1 cellular context compared by ENCODE assay signal in the genomic region with DNA sequence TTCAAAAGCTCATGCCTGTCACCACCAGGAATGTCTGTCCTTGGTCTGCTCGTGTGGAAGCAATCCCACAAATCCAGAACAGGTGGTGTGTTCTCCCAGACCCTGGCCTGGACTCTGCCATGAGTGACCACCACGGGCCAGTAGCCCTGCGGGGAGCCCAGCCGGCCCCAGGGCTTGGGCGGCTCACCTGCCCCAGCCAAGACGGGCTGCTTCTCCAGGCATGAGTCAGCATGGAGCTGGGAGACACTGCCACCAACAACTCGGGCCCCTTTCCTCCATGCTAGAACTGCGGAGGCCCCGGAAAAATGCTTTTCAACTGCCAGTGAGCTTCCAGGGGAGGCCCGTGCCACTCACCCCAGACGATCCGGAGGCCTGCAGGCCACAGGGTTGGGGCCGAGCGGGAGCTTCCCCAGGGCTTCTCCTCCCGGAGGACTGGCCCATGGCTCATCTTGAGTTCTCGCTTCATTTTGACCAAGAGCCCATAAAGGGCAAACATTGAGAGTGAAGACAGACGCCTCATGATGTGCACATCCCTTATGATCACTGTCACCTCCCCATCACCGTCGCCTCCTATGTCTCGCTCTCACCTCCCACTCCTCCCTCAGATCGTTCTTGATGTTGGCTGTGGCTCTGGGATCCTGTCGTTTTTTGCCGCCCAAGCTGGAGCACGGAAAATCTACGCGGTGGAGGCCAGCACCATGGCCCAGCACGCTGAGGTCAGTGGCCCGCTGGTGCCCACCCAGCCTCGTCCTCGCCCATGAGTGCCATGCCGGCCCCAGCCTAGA.
TF ChIP-seq lines count a peak whose summit lies in the region.

No MANE protein-coding gene starts in this region.

TF ChIP-seq in K562, 482 proteins besides CTCF, POLR2A, EP300 and RAD21:
- TF ChIP-seq POLR2G (IDR thresholded peaks at IDR 0.05; ENCODE audit: low read depth, low read length) = peak; percentile 21; the same call in 1 of the 2 replicates
- no peak for TF ChIP-seq MIER1 (IDR thresholded peaks at IDR 0.05; ENCODE audit: low read depth)
- TF ChIP-seq, protein P1, sequence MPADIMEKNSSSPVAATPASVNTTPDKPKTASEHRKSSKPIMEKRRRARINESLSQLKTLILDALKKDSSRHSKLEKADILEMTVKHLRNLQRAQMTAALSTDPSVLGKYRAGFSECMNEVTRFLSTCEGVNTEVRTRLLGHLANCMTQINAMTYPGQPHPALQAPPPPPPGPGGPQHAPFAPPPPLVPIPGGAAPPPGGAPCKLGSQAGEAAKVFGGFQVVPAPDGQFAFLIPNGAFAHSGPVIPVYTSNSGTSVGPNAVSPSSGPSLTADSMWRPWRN (IDR thresholded peaks at IDR 0.05; ENCODE audit: low read depth) = no peak
- no peak for TF ChIP-seq ZNF436 (CRISPR knock-in tag; IDR thresholded peaks at IDR 0.05)
